In genomic region chr7:158039270-158039669, GRCh38 we compare ENCODE assay signal across 7 cellular contexts.
"Had no signal": no experiment of that assay in that cellular context is flagged by ENCODE, and none has a peak within 500 bp of the region (broad histone marks: within the 10 kb centered on the region; RNA-seq: fewer than 3 reads in every experiment).

No MANE protein-coding gene starts in this region.

- H3K27ac Mint-ChIP-seq: GM23338, H9, HFFc6, IgD-negative memory B cell had no signal

- H3K4me3 Mint-ChIP-seq: GM23338, H9, HFFc6, IgD-negative memory B cell had no signal

- H3K9ac ChIP-seq: KMS-11 had no signal

- H3K4me3 ChIP-seq: GM23338 had no signal

- ATAC-seq: GM23338 had no signal

- DNase-seq: H9, HCEC 1CT, HFFc6, KBM-7 had no signal

- H3K27me3 Mint-ChIP-seq: IgD-negative memory B cell had no signal

- H3K4me1 Mint-ChIP-seq: GM23338, IgD-negative memory B cell had no signal

- H3K27ac ChIP-seq: KMS-11 had no signal
